ENCODE assay signal across 10 cellular contexts in the genomic region with DNA sequence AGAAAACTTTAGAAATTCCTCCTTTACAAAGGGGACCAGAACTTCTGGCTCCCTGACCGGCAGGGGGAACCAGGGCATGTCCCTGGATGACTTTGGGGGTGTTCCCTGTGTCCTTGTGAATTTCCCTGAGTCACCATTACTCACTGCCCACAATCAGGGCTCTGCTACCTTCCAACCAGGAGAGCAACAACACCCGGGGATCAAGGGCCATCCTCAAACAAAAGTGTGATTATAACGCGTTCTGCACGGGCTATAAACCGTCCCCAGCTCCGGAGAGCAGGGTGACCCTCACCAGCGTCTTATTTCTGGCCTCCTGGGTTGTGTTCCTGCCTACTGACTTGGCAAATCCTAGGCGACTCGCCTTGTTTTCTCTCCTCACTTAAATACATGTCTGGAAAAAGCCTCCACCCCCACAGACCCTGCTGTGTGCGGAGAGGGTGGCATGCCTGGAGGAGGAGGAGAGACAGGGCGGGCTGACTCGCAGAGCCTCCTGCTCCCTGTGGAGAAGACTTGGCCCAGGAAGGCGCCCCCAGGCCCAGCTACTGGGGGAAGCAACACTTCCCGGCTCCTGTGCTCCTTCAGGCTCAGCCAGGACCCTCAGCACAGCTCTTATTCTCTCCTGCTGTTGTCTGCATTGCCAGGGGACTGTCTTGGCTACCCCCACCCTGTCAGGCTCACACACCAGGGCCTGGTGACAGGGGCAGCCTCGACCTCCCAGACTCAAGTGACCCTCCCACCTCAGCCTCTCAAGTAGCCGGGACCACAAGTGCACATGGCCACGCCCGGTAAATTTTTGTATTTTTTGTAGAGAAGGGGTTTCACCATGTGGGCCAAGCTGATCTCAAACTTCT. TPM values are rescaled to one million over a fixed set of nuclear protein-coding genes. Genes with fewer than 3 reads are reported as not detected.
DNase-seq lines count a peak whose midpoint lies in the region; ATAC-seq lines count a peak whose summit lies in the region.
"Had no signal": no experiment of that assay in that cellular context is flagged by ENCODE, and none has a peak within 500 bp of the region (broad histone marks: within the 10 kb centered on the region; RNA-seq: fewer than 3 reads in every experiment).

No MANE protein-coding gene starts in this region.

- H3K27me3 ChIP-seq in esophagus (ENCODE audit: control insufficient read depth in 1 of 2, insufficient read depth in 2 of 2, low read length in 2 of 2): no peaks in the 10 kb centered on the region
- H3K27me3 ChIP-seq in mucosa of rectum (ENCODE audit: control insufficient read depth in 2 of 2, insufficient read depth in 2 of 2, low read length in 2 of 2): no peaks in the 10 kb centered on the region

- peak; percentile 73 to 83 for ATAC-seq in activated naive CD4-positive, alpha-beta T cell treated with anti-CD3 and anti-CD28 coated beads, Interleukin-2, amount 50 U/mL, for 72 hours
- ATAC-seq in HG03159 (IDR thresholded peaks at IDR 0.05; ENCODE audit: unreplicated experiment) (no peak), HG03432 (IDR thresholded peaks at IDR 0.05; ENCODE audit: unreplicated experiment) (no peak)
- ATAC-seq: GM12878 had no signal

- H3K9me3 ChIP-seq in esophagus (ENCODE audit: control insufficient read depth in 2 of 2, insufficient read depth in 1 of 2, low read depth in 1 of 2, low read length in 1 of 2): no peaks in the 10 kb centered on the region
- H3K9me3 ChIP-seq in mucosa of rectum (ENCODE audit: control insufficient read depth in 2 of 2, low read length in 2 of 2): no peaks in the 10 kb centered on the region

- no peak overlapping the region for H3K27ac Mint-ChIP-seq in activated naive CD4-positive, alpha-beta T cell treated with anti-CD3 and anti-CD28 coated beads, Interleukin-2, amount 50 U/mL, for 72 hours

- no peaks in the 10 kb centered on the region for H3K36me3 Mint-ChIP-seq in activated naive CD4-positive, alpha-beta T cell treated with anti-CD3 and anti-CD28 coated beads, Interleukin-2, amount 50 U/mL, for 72 hours

- peak overlapping the region in 1 of 2 donors; percentile 41 for H3K9ac ChIP-seq in mucosa of rectum (ENCODE audit: low read depth in 1 of 2, low read length in 2 of 2)

- no peaks in the 10 kb centered on the region for H3K9me3 Mint-ChIP-seq in activated naive CD4-positive, alpha-beta T cell treated with anti-CD3 and anti-CD28 coated beads, Interleukin-2, amount 50 U/mL, for 72 hours

- H3K4me1 ChIP-seq in esophagus (ENCODE audit: control insufficient read depth in 2 of 2, insufficient read depth in 2 of 2, low read length in 1 of 2) (peaks cover 4 to 30% of the 10 kb centered on the region in 2 donors), mucosa of rectum (ENCODE audit: control insufficient read depth in 2 of 2, insufficient read depth in 2 of 2, low read length in 2 of 2) (peaks cover 9% of the 10 kb centered on the region in 2 donors)

- DNase-seq in activated naive CD4-positive, alpha-beta T cell treated with anti-CD3 and anti-CD28 coated beads, Interleukin-2, amount 50 U/mL, for 72 hours (ENCODE audit: low spot score in 2 of 2): peak in 1 of 2 donors; percentile 16
- no peak for DNase-seq in activated naive CD4-positive, alpha-beta T cell treated with Interleukin-2 at 50 U/mL for 16 hours
- DNase-seq in RKO (ENCODE audit: low spot score): peak; percentile 96
- DNase-seq in activated CD4-positive, alpha-beta T cell treated with anti-CD3 and anti-CD28 coated beads, Interleukin-2, amount 50 U/mL, for 4 hours: no peak

- H3K36me3 ChIP-seq in esophagus (ENCODE audit: control insufficient read depth in 2 of 2, insufficient read depth in 2 of 2, low read length in 1 of 2) (no peaks in the 10 kb centered on the region), mucosa of rectum (ENCODE audit: control insufficient read depth in 2 of 2, insufficient read depth in 2 of 2, low read length in 2 of 2) (no peaks in the 10 kb centered on the region)

- H3K27ac ChIP-seq in esophagus (ENCODE audit: low read depth in 2 of 2, low read length in 1 of 2) (peak overlapping the region; percentile 95 to 98), mucosa of rectum (ENCODE audit: low read depth in 2 of 2, low read length in 2 of 2) (peak overlapping the region; percentile 32 to 38)

- H3K4me3 ChIP-seq in esophagus (ENCODE audit: low read depth in 1 of 2, low read length in 2 of 2) (peak overlapping the region in 1 of 2 donors; percentile 14), mucosa of rectum (ENCODE audit: low read length in 2 of 2) (no peak overlapping the region)
- H3K4me3 ChIP-seq: GM12878 had no signal

- WGBS in esophagus, 2 donors: 34 to 47% methylated on average over 19 of the region's 19 CpGs

RNA-seq across cellular contexts. Expression of a gene that starts 54.1 kb away (rescaled TPM):
- total RNA-seq in activated naive CD4-positive, alpha-beta T cell treated with anti-CD3 and anti-CD28 coated beads, Interleukin-2, amount 50 U/mL, for 72 hours: 1 to 10 TPM; 1.3 to 2.4 TPM
- polyA plus RNA-seq in esophagus: 1 to 10 TPM; 4.1 to 4.3 TPM
- total RNA-seq: dermis microvascular lymphatic vessel endothelial cell had no signal

Comparison
In these comparisons a context has a peak if more than half of its experiments do, and no peak if none do; other contexts are left out.
1. ATAC-seq: peak in activated naive CD4-positive, alpha-beta T cell treated with anti-CD3 and anti-CD28 coated beads, Interleukin-2, amount 50 U/mL, for 72 hours (2 of 2); none in HG03159 (single experiment) and HG03432 (single experiment).